ENCODE assay signal across 8 cellular contexts in genomic region chr12:47223848-47224213, GRCh38.
DNase-seq lines count a peak whose midpoint lies in the region; ATAC-seq lines count a peak whose summit lies in the region.

No MANE protein-coding gene starts in this region.

- H3K27ac ChIP-seq in cingulate gyrus (ENCODE audit: low read depth, low read length) (peak overlapping the region; percentile 10), muscle layer of duodenum (ENCODE audit: low read length) (peak overlapping the region; percentile 35)

- H3K9me3 ChIP-seq in muscle layer of duodenum (ENCODE audit: control insufficient read depth in 1 of 2, low read length in 2 of 2) = no peaks in the 10 kb centered on the region

- DNase-seq in CD1c-positive myeloid dendritic cell (ENCODE audit: extremely low spot score) (peak; percentile 31), NCI-H1092 (lab: John Stamatoyannopoulos, UW) (peak; percentile 37), NCI-H446 (lab: John Stamatoyannopoulos, UW) (no peak), epidermal melanocyte (ENCODE audit: insufficient read length, low spot score) (no peak)

- ATAC-seq in HG02840 (IDR thresholded peaks at IDR 0.05; ENCODE audit: low FRiP score, unreplicated experiment) (no peak), GM19452 (IDR thresholded peaks at IDR 0.05; ENCODE audit: unreplicated experiment) (no peak)

- H3K4me3 ChIP-seq in muscle layer of duodenum (ENCODE audit: low read depth in 1 of 2, low read length in 2 of 2) = peak overlapping the region; percentile 20 to 26

- H3K36me3 ChIP-seq in muscle layer of duodenum (ENCODE audit: control insufficient read depth in 1 of 2, insufficient read depth in 2 of 2, low read length in 2 of 2) = no peaks in the 10 kb centered on the region

- peaks cover 11 to 14% of the 10 kb centered on the region in 2 donors for H3K4me1 ChIP-seq in muscle layer of duodenum (ENCODE audit: control insufficient read depth in 1 of 2, insufficient read depth in 2 of 2, low read length in 2 of 2)

- H3K27me3 ChIP-seq in muscle layer of duodenum (ENCODE audit: low read depth, low read length) = no peaks in the 10 kb centered on the region

Comparison
In these comparisons a context has a peak if more than half of its experiments do, and no peak if none do; other contexts are left out.
1. DNase-seq: peak in CD1c-positive myeloid dendritic cell (single experiment) and NCI-H1092 (single experiment); none in NCI-H446 (0 of 2) and epidermal melanocyte (single experiment).